Comparison of ENCODE assay signal across 2 cellular contexts in the genomic region with DNA sequence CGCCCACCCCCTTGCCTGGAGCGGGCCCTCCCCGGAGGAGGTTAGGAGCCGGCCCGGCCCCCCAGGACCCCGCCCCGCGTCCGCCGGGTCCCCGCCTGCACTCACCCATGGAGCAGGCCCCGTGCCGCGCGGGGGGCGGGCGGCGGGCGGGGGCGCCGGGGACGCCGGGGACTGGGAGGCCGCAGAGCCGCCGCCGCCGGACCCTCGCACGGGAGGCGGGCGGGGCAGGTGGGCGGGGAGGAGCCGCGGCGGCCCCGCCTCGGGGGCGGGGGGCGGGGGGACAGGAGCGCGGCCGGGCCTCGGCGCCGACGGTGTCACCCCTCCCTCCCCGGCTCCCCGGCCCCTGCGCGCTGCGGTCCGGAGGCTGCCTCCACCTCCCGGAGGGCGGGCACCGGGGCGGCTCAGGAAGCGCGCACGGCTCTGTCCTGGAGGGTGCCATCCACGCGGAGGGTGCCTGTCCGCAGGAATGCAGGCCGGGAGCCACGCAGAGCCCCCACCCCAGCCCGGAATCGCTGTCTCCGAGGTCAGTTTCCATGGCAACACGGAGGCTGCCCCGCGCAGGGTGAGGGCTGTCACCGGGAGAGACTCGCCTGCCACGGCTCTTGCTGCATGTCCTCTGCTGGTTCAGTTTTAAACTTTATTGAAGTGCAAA.
TF ChIP-seq lines count a peak whose summit lies in the region.

No MANE protein-coding gene starts in this region.

TF ChIP-seq in SK-N-SH treated with all-trans-retinoic acid at 6 μM for 48 hours, 23 proteins besides CTCF, POLR2A, EP300 and RAD21:
- TF ChIP-seq, protein P1, sequence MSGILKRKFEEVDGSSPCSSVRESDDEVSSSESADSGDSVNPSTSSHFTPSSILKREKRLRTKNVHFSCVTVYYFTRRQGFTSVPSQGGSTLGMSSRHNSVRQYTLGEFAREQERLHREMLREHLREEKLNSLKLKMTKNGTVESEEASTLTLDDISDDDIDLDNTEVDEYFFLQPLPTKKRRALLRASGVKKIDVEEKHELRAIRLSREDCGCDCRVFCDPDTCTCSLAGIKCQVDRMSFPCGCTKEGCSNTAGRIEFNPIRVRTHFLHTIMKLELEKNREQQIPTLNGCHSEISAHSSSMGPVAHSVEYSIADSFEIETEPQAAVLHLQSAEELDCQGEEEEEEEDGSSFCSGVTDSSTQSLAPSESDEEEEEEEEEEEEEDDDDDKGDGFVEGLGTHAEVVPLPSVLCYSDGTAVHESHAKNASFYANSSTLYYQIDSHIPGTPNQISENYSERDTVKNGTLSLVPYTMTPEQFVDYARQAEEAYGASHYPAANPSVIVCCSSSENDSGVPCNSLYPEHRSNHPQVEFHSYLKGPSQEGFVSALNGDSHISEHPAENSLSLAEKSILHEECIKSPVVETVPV (CRISPR knock-in tag; IDR thresholded peaks at IDR 0.05): no peak

TF ChIP-seq in GM12878, 131 proteins besides CTCF, POLR2A, EP300 and RAD21:
- no peak for TF ChIP-seq MEF2A (IDR thresholded peaks at IDR 0.05; ENCODE audit: insufficient read depth, low read depth, low read length)
- TF ChIP-seq BMI1 (IDR thresholded peaks at IDR 0.05; ENCODE audit: borderline replicate concordance): peak; percentile 81
- no peak for TF ChIP-seq MEF2B (IDR thresholded peaks at IDR 0.05; ENCODE audit: partially characterized antibody, poor library complexity, severe bottlenecking)
- 0 out of 2 replicates have a peak, but pooled peaks have one; percentile 22 for TF ChIP-seq DPF2 (IDR thresholded peaks at IDR 0.05)
- no peak for TF ChIP-seq ZNF207 (IDR thresholded peaks at IDR 0.05; ENCODE audit: borderline replicate concordance)
- TF ChIP-seq, protein P2, sequence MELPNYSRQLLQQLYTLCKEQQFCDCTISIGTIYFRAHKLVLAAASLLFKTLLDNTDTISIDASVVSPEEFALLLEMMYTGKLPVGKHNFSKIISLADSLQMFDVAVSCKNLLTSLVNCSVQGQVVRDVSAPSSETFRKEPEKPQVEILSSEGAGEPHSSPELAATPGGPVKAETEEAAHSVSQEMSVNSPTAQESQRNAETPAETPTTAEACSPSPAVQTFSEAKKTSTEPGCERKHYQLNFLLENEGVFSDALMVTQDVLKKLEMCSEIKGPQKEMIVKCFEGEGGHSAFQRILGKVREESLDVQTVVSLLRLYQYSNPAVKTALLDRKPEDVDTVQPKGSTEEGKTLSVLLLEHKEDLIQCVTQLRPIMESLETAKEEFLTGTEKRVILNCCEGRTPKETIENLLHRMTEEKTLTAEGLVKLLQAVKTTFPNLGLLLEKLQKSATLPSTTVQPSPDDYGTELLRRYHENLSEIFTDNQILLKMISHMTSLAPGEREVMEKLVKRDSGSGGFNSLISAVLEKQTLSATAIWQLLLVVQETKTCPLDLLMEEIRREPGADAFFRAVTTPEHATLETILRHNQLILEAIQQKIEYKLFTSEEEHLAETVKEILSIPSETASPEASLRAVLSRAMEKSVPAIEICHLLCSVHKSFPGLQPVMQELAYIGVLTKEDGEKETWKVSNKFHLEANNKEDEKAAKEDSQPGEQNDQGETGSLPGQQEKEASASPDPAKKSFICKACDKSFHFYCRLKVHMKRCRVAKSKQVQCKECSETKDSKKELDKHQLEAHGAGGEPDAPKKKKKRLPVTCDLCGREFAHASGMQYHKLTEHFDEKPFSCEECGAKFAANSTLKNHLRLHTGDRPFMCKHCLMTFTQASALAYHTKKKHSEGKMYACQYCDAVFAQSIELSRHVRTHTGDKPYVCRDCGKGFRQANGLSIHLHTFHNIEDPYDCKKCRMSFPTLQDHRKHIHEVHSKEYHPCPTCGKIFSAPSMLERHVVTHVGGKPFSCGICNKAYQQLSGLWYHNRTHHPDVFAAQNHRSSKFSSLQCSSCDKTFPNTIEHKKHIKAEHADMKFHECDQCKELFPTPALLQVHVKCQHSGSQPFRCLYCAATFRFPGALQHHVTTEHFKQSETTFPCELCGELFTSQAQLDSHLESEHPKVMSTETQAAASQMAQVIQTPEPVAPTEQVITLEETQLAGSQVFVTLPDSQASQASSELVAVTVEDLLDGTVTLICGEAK (IDR thresholded peaks at IDR 0.05; ENCODE audit: borderline replicate concordance): peak; percentile 78
- TF ChIP-seq, protein P3, sequence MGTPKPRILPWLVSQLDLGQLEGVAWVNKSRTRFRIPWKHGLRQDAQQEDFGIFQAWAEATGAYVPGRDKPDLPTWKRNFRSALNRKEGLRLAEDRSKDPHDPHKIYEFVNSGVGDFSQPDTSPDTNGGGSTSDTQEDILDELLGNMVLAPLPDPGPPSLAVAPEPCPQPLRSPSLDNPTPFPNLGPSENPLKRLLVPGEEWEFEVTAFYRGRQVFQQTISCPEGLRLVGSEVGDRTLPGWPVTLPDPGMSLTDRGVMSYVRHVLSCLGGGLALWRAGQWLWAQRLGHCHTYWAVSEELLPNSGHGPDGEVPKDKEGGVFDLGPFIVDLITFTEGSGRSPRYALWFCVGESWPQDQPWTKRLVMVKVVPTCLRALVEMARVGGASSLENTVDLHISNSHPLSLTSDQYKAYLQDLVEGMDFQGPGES (IDR thresholded peaks at IDR 0.05): no peak
- TF ChIP-seq ATF7 (IDR thresholded peaks at IDR 0.05; ENCODE audit: low read depth): no peak
- TF ChIP-seq, protein P4, sequence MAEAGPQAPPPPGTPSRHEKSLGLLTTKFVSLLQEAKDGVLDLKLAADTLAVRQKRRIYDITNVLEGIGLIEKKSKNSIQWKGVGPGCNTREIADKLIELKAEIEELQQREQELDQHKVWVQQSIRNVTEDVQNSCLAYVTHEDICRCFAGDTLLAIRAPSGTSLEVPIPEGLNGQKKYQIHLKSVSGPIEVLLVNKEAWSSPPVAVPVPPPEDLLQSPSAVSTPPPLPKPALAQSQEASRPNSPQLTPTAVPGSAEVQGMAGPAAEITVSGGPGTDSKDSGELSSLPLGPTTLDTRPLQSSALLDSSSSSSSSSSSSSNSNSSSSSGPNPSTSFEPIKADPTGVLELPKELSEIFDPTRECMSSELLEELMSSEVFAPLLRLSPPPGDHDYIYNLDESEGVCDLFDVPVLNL (IDR thresholded peaks at IDR 0.05; ENCODE audit: low read depth, low read length): no peak
- TF ChIP-seq MXI1 (IDR thresholded peaks at IDR 0.05; ENCODE audit: low read depth, low read length): no peak
- TF ChIP-seq, protein P5, sequence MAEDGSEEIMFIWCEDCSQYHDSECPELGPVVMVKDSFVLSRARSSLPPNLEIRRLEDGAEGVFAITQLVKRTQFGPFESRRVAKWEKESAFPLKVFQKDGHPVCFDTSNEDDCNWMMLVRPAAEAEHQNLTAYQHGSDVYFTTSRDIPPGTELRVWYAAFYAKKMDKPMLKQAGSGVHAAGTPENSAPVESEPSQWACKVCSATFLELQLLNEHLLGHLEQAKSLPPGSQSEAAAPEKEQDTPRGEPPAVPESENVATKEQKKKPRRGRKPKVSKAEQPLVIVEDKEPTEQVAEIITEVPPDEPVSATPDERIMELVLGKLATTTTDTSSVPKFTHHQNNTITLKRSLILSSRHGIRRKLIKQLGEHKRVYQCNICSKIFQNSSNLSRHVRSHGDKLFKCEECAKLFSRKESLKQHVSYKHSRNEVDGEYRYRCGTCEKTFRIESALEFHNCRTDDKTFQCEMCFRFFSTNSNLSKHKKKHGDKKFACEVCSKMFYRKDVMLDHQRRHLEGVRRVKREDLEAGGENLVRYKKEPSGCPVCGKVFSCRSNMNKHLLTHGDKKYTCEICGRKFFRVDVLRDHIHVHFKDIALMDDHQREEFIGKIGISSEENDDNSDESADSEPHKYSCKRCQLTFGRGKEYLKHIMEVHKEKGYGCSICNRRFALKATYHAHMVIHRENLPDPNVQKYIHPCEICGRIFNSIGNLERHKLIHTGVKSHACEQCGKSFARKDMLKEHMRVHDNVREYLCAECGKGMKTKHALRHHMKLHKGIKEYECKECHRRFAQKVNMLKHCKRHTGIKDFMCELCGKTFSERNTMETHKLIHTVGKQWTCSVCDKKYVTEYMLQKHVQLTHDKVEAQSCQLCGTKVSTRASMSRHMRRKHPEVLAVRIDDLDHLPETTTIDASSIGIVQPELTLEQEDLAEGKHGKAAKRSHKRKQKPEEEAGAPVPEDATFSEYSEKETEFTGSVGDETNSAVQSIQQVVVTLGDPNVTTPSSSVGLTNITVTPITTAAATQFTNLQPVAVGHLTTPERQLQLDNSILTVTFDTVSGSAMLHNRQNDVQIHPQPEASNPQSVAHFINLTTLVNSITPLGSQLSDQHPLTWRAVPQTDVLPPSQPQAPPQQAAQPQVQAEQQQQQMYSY (CRISPR knock-in tag; IDR thresholded peaks at IDR 0.05): no peak
- TF ChIP-seq SREBF1 (IDR thresholded peaks at IDR 0.05; ENCODE audit: low read length): no peak
- TF ChIP-seq CBX5 (IDR thresholded peaks at IDR 0.05; ENCODE audit: low read depth): no peak
- TF ChIP-seq PAX5 (IDR thresholded peaks at IDR 0.05; ENCODE audit: borderline replicate concordance, low read depth, low read length): no peak
- no peak for TF ChIP-seq YY1 (IDR thresholded peaks at IDR 0.05; ENCODE audit: low read depth, low read length)
- TF ChIP-seq LARP7 (IDR thresholded peaks at IDR 0.05): no peak
- TF ChIP-seq, protein P6, sequence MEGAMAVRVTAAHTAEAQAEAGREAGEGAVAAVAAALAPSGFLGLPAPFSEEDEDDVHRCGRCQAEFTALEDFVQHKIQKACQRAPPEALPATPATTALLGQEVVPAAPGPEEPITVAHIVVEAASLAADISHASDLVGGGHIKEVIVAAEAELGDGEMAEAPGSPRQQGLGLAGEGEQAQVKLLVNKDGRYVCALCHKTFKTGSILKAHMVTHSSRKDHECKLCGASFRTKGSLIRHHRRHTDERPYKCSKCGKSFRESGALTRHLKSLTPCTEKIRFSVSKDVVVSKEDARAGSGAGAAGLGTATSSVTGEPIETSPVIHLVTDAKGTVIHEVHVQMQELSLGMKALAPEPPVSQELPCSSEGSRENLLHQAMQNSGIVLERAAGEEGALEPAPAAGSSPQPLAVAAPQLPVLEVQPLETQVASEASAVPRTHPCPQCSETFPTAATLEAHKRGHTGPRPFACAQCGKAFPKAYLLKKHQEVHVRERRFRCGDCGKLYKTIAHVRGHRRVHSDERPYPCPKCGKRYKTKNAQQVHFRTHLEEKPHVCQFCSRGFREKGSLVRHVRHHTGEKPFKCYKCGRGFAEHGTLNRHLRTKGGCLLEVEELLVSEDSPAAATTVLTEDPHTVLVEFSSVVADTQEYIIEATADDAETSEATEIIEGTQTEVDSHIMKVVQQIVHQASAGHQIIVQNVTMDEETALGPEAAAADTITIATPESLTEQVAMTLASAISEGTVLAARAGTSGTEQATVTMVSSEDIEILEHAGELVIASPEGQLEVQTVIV (IDR thresholded peaks at IDR 0.05; ENCODE audit: borderline replicate concordance, partially characterized antibody): no peak
- no peak for TF ChIP-seq NBN (IDR thresholded peaks at IDR 0.05)
- TF ChIP-seq PML (IDR thresholded peaks at IDR 0.05; ENCODE audit: low read length): no peak
- TF ChIP-seq, protein P7, sequence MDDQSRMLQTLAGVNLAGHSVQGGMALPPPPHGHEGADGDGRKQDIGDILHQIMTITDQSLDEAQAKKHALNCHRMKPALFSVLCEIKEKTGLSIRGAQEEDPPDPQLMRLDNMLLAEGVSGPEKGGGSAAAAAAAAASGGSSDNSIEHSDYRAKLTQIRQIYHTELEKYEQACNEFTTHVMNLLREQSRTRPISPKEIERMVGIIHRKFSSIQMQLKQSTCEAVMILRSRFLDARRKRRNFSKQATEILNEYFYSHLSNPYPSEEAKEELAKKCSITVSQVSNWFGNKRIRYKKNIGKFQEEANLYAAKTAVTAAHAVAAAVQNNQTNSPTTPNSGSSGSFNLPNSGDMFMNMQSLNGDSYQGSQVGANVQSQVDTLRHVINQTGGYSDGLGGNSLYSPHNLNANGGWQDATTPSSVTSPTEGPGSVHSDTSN (IDR thresholded peaks at IDR 0.05; ENCODE audit: insufficient replicate concordance, low read depth, low read length): no peak
TF ChIP-seq in GM12878: peak in this region for 3.
